In the genomic region with DNA sequence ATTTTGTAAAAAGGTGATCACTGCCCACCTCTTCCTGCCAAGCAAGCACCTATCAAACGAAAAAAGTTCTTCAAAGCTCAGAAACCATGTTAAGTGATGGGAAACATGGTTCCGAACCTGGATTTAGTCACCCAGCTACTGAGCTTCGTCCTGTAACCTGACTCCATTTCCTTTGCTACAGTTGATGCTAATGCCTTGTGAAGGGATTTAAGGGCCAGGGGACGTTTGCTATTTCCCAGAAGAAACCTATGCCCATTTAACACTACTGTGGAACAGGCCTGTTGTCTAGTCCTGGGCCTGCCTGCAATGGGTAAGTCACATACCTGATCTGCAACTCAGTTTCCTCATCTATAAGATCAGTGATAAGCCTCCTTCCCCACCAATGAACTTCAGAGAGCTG, we compare ENCODE assay signal across 26 cellular contexts. TPM values are rescaled to one million over a fixed set of nuclear protein-coding genes. Genes with fewer than 3 reads are reported as not detected.
DNase-seq lines count a peak whose midpoint lies in the region; ATAC-seq and TF ChIP-seq lines count a peak whose summit lies in the region.
"Had no signal": no experiment of that assay in that cellular context is flagged by ENCODE, and none has a peak within 500 bp of the region (broad histone marks: within the 10 kb centered on the region; RNA-seq: fewer than 3 reads in every experiment).

No MANE protein-coding gene starts in this region.

- H3K27ac Mint-ChIP-seq in WTC11 (no peak overlapping the region), immature natural killer cell (peak overlapping the region; percentile 76 to 93 (median 87))
- H3K27ac Mint-ChIP-seq: B cell had no signal

- POLR2A ChIA-PET in WTC11 (lab: Charles Lee), result interaction anchor here (1.2 kb wide), 1 partner anchor 10 kb away, joined by 3 read pairs; no protein-coding TSS in a partner anchor

- peaks cover 62% of the 10 kb centered on the region for H3K4me1 ChIP-seq in BLaER1
- H3K4me1 ChIP-seq: adrenal gland, parathyroid adenoma, sigmoid colon had no signal

- no peaks in the 10 kb centered on the region for H3K36me3 ChIP-seq in BLaER1
- H3K36me3 ChIP-seq: adrenal gland, sigmoid colon had no signal

- H3K4me1 Mint-ChIP-seq in WTC11 (peaks cover 67% of the 10 kb centered on the region), immature natural killer cell (peaks cover 46 to 61% of the 10 kb centered on the region in 2 donors)

- H3K36me3 Mint-ChIP-seq in WTC11 (peaks cover 9% of the 10 kb centered on the region), immature natural killer cell (no peaks in the 10 kb centered on the region)

- DNase-seq in NCI-H82 treated with DMSO at 0.1 percent for 48 hours (lab: John Stamatoyannopoulos, UW; ENCODE audit: unreplicated experiment) (peak; percentile 8), NCI-H82 (lab: John Stamatoyannopoulos, UW) (no peak), WTC11 (ENCODE audit: low spot score) (no peak), immature natural killer cell (no peak)
- DNase-seq: 8988T; activated CD8-positive, alpha-beta memory T cell treated with anti-CD3 and anti-CD28 coated beads, Interleukin-2, amount 50 U/mL, for 48 hours; adrenal gland; DMS 273 treated with DMSO at 0.1 percent for 48 hours; IMR-90; NCI-H146; NCI-H2171 treated with DMSO at 0.1 percent for 48 hours; NCI-H69; OCI-M1; SHP77 treated with DMSO at 0.1 percent for 48 hours; sigmoid colon; stimulated activated naive CD4-positive, alpha-beta T cell treated with Interleukin-2 at 50 U/mL for 16 hours had no signal

- H3K27me3 Mint-ChIP-seq in WTC11 (ENCODE audit: low read depth) (peaks cover 23% of the 10 kb centered on the region), immature natural killer cell (ENCODE audit: low read depth in 3 of 3) (peaks cover 0 to 2% (median 2%) of the 10 kb centered on the region in 3 donors)
- H3K27me3 Mint-ChIP-seq: B cell had no signal

- H3K4me3 Mint-ChIP-seq in WTC11 (no peak overlapping the region), immature natural killer cell (no peak overlapping the region)
- H3K4me3 Mint-ChIP-seq: B cell had no signal

- H4K20me1 ChIP-seq in BLaER1, result no peaks in the 10 kb centered on the region

- CTCF ChIA-PET in WTC11 (lab: Charles Lee), result interaction anchor here (0.6 to 1.8 kb wide), 4 partner anchors 15 to 164 kb away, joined by 3 to 9 read pairs (median 3); no protein-coding TSS in a partner anchor

- no peak overlapping the region for H3K9ac ChIP-seq in BLaER1
- H3K9ac ChIP-seq: parathyroid adenoma had no signal

- H3K4me3 ChIP-seq in BLaER1, result no peak overlapping the region
- H3K4me3 ChIP-seq: adrenal gland, GM12878, lung, sigmoid colon had no signal

- peaks cover 14% of the 10 kb centered on the region for H3K9me3 Mint-ChIP-seq in WTC11
- no peaks in the 10 kb centered on the region for H3K9me3 Mint-ChIP-seq in immature natural killer cell

- no peak overlapping the region for H3K27ac ChIP-seq in BLaER1
- H3K27ac ChIP-seq: adrenal gland, HL-60, parathyroid adenoma, sigmoid colon had no signal

- ATAC-seq in WTC11 (peak; percentile 19; the same call in 1 of the 2 replicates), GM21390 (IDR thresholded peaks at IDR 0.05; ENCODE audit: unreplicated experiment) (no peak), GM19328 (IDR thresholded peaks at IDR 0.05; ENCODE audit: unreplicated experiment) (no peak), GM18867 (IDR thresholded peaks at IDR 0.05; ENCODE audit: unreplicated experiment) (no peak)
- ATAC-seq: activated CD4-positive, CD25-positive, alpha-beta regulatory T cell treated with anti-CD3 and anti-CD28 coated beads, Interleukin-2, amount 50 U/mL, for 24 hours; GM12878 had no signal

- no peak for TF ChIP-seq CTCF in WTC11 (IDR thresholded peaks at IDR 0.05)

- H3K27me3 ChIP-seq in BLaER1, result no peaks in the 10 kb centered on the region
- H3K27me3 ChIP-seq: adrenal gland, sigmoid colon had no signal

- peak overlapping the region; percentile 71 for H3K4me2 ChIP-seq in BLaER1

- no peaks in the 10 kb centered on the region for H3K9me3 ChIP-seq in BLaER1
- H3K9me3 ChIP-seq: adrenal gland, sigmoid colon had no signal

TF ChIP-seq in WTC11, 78 proteins besides CTCF, POLR2A, EP300 and RAD21:
- TF ChIP-seq GTF2I (CRISPR knock-in tag; conservative IDR thresholded peaks at IDR 0.05), result no peak
- TF ChIP-seq, protein P1, sequence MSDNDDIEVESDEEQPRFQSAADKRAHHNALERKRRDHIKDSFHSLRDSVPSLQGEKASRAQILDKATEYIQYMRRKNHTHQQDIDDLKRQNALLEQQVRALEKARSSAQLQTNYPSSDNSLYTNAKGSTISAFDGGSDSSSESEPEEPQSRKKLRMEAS (CRISPR knock-in tag; IDR thresholded peaks at IDR 0.05), result no peak
- TF ChIP-seq ESRRA (CRISPR knock-in tag; IDR thresholded peaks at IDR 0.05; ENCODE audit: borderline replicate concordance), result no peak

RNA-seq across cellular contexts. Expression of a gene that starts 14.8 kb away (rescaled TPM):
- total RNA-seq in WTC11 (2021), result 53.1 to 60.4 TPM (median 54.2 TPM) in 3 replicates
- polyA plus RNA-seq in immature natural killer cell, result 10 to 100 TPM; 17.9 to 20.3 (median 18.7) TPM
